ENCODE assay signal across 1 cellular context in genomic region chr11:27213232-27213660, GRCh38.
TF ChIP-seq lines count a peak whose summit lies in the region.

No MANE protein-coding gene starts in this region.

TF ChIP-seq in SK-N-SH, 30 proteins besides CTCF, POLR2A, EP300 and RAD21 (continued from another document):
- TF ChIP-seq REST (IDR thresholded peaks at IDR 0.05; ENCODE audit: low read depth, low read length) (no peak), POLR2AphosphoS5 (IDR thresholded peaks at IDR 0.05; ENCODE audit: low read depth, low read length) (peak; percentile 69; the same call in 1 of the 2 replicates), MEF2A (IDR thresholded peaks at IDR 0.05; ENCODE audit: borderline replicate concordance, low read depth) (peak; percentile 28; the same call in 1 of the 2 replicates), FOXM1 (IDR thresholded peaks at IDR 0.05; ENCODE audit: low read depth) (peak; percentile 77; the same call in 1 of the 2 replicates), PBX3 (IDR thresholded peaks at IDR 0.05) (peak; percentile 72), USF1 (IDR thresholded peaks at IDR 0.05; ENCODE audit: borderline replicate concordance, low read depth) (no peak), ELF1 (IDR thresholded peaks at IDR 0.05) (no peak), SMC3 (IDR thresholded peaks at IDR 0.05; ENCODE audit: low read depth, low read length) (no peak), TCF12 (IDR thresholded peaks at IDR 0.05) (peak; percentile 93)
